ENCODE assay signal across 24 cellular contexts in the genomic region with DNA sequence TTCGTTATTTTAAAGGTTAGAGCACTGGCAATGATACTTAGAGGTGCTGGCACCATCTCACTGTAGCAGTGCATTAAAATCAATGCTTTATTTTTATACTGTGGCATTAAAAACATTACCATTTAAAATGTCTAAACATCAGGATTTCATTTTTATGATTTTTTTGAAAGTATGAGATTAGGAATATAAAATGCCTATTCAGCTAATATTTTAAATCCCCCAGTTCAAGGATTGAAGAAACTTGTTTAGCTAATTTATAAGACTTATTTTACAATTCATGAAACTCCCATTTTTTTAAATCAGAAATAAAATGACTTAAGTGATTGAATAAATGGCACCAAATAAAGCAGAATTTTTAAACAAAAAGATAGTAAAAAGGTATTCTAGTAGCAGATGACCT.
"Had no signal": no experiment of that assay in that cellular context is flagged by ENCODE, and none has a peak within 500 bp of the region (broad histone marks: within the 10 kb centered on the region; RNA-seq: fewer than 3 reads in every experiment).

No MANE protein-coding gene starts in this region.

- H3K36me3 Mint-ChIP-seq: natural killer cell treated with Interleukin-12 subunit alpha and Interleukin-12 subunit beta and Interleukin-15 and Interleukin-18, amount 100 ng/mL, for 72 hours; neural progenitor cell; stimulated activated naive B cell treated with anti-CD40 and anti-IgM and Interleukin-4, amounts not matched to agents 10 μg/mL and 1 μg/mL and 100 μg/mL, for 72 hours had no signal

- H3K4me1 Mint-ChIP-seq: memory B cell; neural progenitor cell; stimulated activated naive B cell treated with anti-CD40 and anti-IgM and Interleukin-4, amounts not matched to agents 10 μg/mL and 1 μg/mL and 100 μg/mL, for 72 hours; stimulated activated naive CD8-positive, alpha-beta T cell treated with anti-CD3 and anti-CD28 coated beads, Interleukin-15, amount 100 ng/mL, for 72 hours had no signal

- H3K27ac ChIP-seq: left lung, lower lobe of right lung, neural progenitor cell, ovary, skin epidermis, testis had no signal

- H3K4me2 ChIP-seq: neural progenitor cell had no signal

- FAIRE-seq: colon, endothelial cell of umbilical vein, keratinocyte had no signal

- H3K36me3 ChIP-seq: left lung, lower lobe of right lung, neural progenitor cell, ovary had no signal

- H3K27ac Mint-ChIP-seq: memory B cell; natural killer cell treated with Interleukin-12 subunit alpha and Interleukin-12 subunit beta and Interleukin-15 and Interleukin-18, amount 100 ng/mL, for 72 hours; neural progenitor cell; stimulated activated naive B cell treated with anti-CD40 and anti-IgM and Interleukin-4, amounts not matched to agents 10 μg/mL and 1 μg/mL and 100 μg/mL, for 72 hours; stimulated activated naive CD8-positive, alpha-beta T cell treated with anti-CD3 and anti-CD28 coated beads, Interleukin-15, amount 100 ng/mL, for 72 hours had no signal

- H3K4me3 ChIP-seq: heart right ventricle, left lung, lower lobe of right lung, neural progenitor cell, ovary, skin epidermis, testis had no signal

- H3K27me3 ChIP-seq: heart right ventricle, left lung, neural progenitor cell, ovary, testis had no signal

- H3K4me1 ChIP-seq: lower lobe of right lung, neural progenitor cell, testis had no signal

- H2AFZ ChIP-seq: neural progenitor cell had no signal

- H3K4me3 Mint-ChIP-seq: memory B cell; mesothelial cell of epicardium; natural killer cell treated with Interleukin-12 subunit alpha and Interleukin-12 subunit beta and Interleukin-15 and Interleukin-18, amount 100 ng/mL, for 72 hours; neural progenitor cell; stimulated activated naive B cell treated with anti-CD40 and anti-IgM and Interleukin-4, amounts not matched to agents 10 μg/mL and 1 μg/mL and 100 μg/mL, for 72 hours; stimulated activated naive CD8-positive, alpha-beta T cell treated with anti-CD3 and anti-CD28 coated beads, Interleukin-15, amount 100 ng/mL, for 72 hours had no signal

- H3K9me3 Mint-ChIP-seq: memory B cell; mesothelial cell of epicardium; natural killer cell treated with Interleukin-12 subunit alpha and Interleukin-12 subunit beta and Interleukin-15 and Interleukin-18, amount 100 ng/mL, for 72 hours; neural progenitor cell; stimulated activated naive B cell treated with anti-CD40 and anti-IgM and Interleukin-4, amounts not matched to agents 10 μg/mL and 1 μg/mL and 100 μg/mL, for 72 hours; stimulated activated naive CD8-positive, alpha-beta T cell treated with anti-CD3 and anti-CD28 coated beads, Interleukin-15, amount 100 ng/mL, for 72 hours had no signal

- DNase-seq: dermis blood vessel endothelial cell; erythroblast; foreskin melanocyte; heart right ventricle; hypothalamus; left lung; lower lobe of right lung; nucleus accumbens; ovary; stimulated activated CD4-positive, alpha-beta T cell treated with anti-CD3 and anti-CD28 coated beads, Interleukin-2, amount 100 ng/mL, for 24 hours; stimulated activated CD4-positive, alpha-beta T cell treated with anti-CD3 and anti-CD28 coated beads, Interleukin-4, amount 100 ng/mL, for 4 hours; stimulated activated naive B cell treated with anti-CD40 and anti-IgM and Interleukin-4, amounts not matched to agents 10 μg/mL and 1 μg/mL and 100 μg/mL, for 72 hours; stimulated activated naive CD8-positive, alpha-beta T cell treated with anti-CD3 and anti-CD28 coated beads, Interleukin-15, amount 100 ng/mL, for 72 hours; testis; trophoblast cell had no signal

- H3K27me3 Mint-ChIP-seq: memory B cell; stimulated activated naive B cell treated with anti-CD40 and anti-IgM and Interleukin-4, amounts not matched to agents 10 μg/mL and 1 μg/mL and 100 μg/mL, for 72 hours had no signal

- H3K9me3 ChIP-seq: heart right ventricle, left lung, lower lobe of right lung, ovary, testis had no signal

- H3K9ac ChIP-seq: neural progenitor cell had no signal

- ATAC-seq: heart right ventricle; left lung; lower lobe of right lung; natural killer cell treated with Interleukin-12 subunit alpha and Interleukin-12 subunit beta and Interleukin-15 and Interleukin-18, amount 100 ng/mL, for 72 hours; sciatic nerve; stimulated activated naive B cell treated with anti-CD40 and anti-IgM and Interleukin-4, amounts not matched to agents 10 μg/mL and 1 μg/mL and 100 μg/mL, for 72 hours; stimulated activated naive CD8-positive, alpha-beta T cell treated with anti-CD3 and anti-CD28 coated beads, Interleukin-15, amount 100 ng/mL, for 72 hours had no signal
